Comparison of ENCODE assay signal across 8 cellular contexts in genomic region chr10:43607199-43607573, GRCh38. TPM values are rescaled to one million over a fixed set of nuclear protein-coding genes. Genes with fewer than 3 reads are reported as not detected.
A peak's percentile ranks its signal among the peaks of the same experiment; 100 is the strongest.
DNase-seq lines count a peak whose midpoint lies in the region; ATAC-seq and TF ChIP-seq lines count a peak whose summit lies in the region.

No MANE protein-coding gene starts in this region.

- 0 out of 2 replicates have a peak, but pooled peaks cover 8% of the 10 kb centered on the region for H3F3A ChIP-seq in SU-DHL-6 (ENCODE audit: insufficient read depth)

- no peak for ATAC-seq in gastrocnemius medialis

- H3K9me3 ChIP-seq in SU-DHL-6 (ENCODE audit: insufficient read depth, low read length) (no peaks in the 10 kb centered on the region), gastrocnemius medialis (no peaks in the 10 kb centered on the region)

- H2AFZ ChIP-seq in SU-DHL-6 (ENCODE audit: low read depth, low read length, severe bottlenecking): peak overlapping the region; percentile 98

- H3K4me3 ChIP-seq in GM12875 (ENCODE audit: low read depth, low read length) (peak overlapping the region; percentile 86), SU-DHL-6 (ENCODE audit: insufficient read depth, low read length, poor library complexity, severe bottlenecking) (peak overlapping the region; percentile 83), fibroblast of pulmonary artery (replicated peaks; ENCODE audit: low read depth, low read length) (peak overlapping the region; percentile 59), gastrocnemius medialis (peak overlapping the region; percentile 80 to 100 (median 83))

- no peak for TF ChIP-seq POLR2A in gastrocnemius medialis (IDR thresholded peaks at IDR 0.05)

- H3K9ac ChIP-seq in SU-DHL-6 (ENCODE audit: low read length): peak overlapping the region; percentile 69

- in situ Hi-C loops in gastrocnemius medialis (cut with MboI; ENCODE audit: low sequenced_read_pairs in 4 of 4): no loop called here

- H4K20me1 ChIP-seq in SU-DHL-6 (ENCODE audit: low read depth, low read length): no peaks in the 10 kb centered on the region

- H3K36me3 ChIP-seq in SU-DHL-6 (ENCODE audit: low read length): peaks cover 20% of the 10 kb centered on the region
- H3K36me3 ChIP-seq in gastrocnemius medialis: peaks cover under 1 to 35% of the 10 kb centered on the region in 2 donors

- intact Hi-C loops in gastrocnemius medialis (cut with DNase I; ENCODE audit: low total_unique reads): loop anchor here (2.0 kb wide), 1 partner anchor 42 kb away; the partner anchor contains the start of gene ZNF32

- peak overlapping the region; percentile 70 for H3K4me2 ChIP-seq in SU-DHL-6 (ENCODE audit: low read depth, low read length, poor library complexity, severe bottlenecking)

- H3K27ac ChIP-seq in SU-DHL-6 (ENCODE audit: low read depth, low read length): no peak overlapping the region
- peak overlapping the region in 1 of 4 donors; percentile 75 for H3K27ac ChIP-seq in gastrocnemius medialis

- no peaks in the 10 kb centered on the region for H3K79me2 ChIP-seq in SU-DHL-6 (ENCODE audit: insufficient read depth, low read length)

- TF ChIP-seq CTCF in GM12875 (IDR thresholded peaks at IDR 0.05; ENCODE audit: borderline replicate concordance, insufficient read depth, low read depth, low read length) (no peak), SU-DHL-6 (IDR thresholded peaks at IDR 0.05; ENCODE audit: insufficient read depth, low read length, poor library complexity, severe bottlenecking) (no peak), fibroblast of pulmonary artery (IDR thresholded peaks at IDR 0.05; ENCODE audit: low read length, missing control alignments) (no peak), gastrocnemius medialis (IDR thresholded peaks at IDR 0.05 in 4 of 5, conservative IDR thresholded peaks at IDR 0.05 in 1 of 5) (no peak)

- H3K4me1 ChIP-seq in gastrocnemius medialis: peaks cover 9 to 10% of the 10 kb centered on the region in 2 donors

- no peaks in the 10 kb centered on the region for H3K9me2 ChIP-seq in SU-DHL-6 (replicated peaks; ENCODE audit: insufficient read depth, low read length)

- DNase-seq in fibroblast of pulmonary artery (ENCODE audit: low read depth) (no peak), gastrocnemius medialis (no peak), NCI-H82 treated with DMSO at 0.1 percent for 48 hours (lab: John Stamatoyannopoulos, UW; ENCODE audit: unreplicated experiment) (no peak), NCI-H1436 treated with DMSO at 0.1 percent for 48 hours (lab: John Stamatoyannopoulos, UW) (no peak), Kasumi-1 (lab: John Stamatoyannopoulos, UW) (no peak), medulla oblongata (ENCODE audit: extremely low spot score) (no peak)

- no peaks in the 10 kb centered on the region for H3K27me3 ChIP-seq in SU-DHL-6 (ENCODE audit: low read length)
- no peaks in the 10 kb centered on the region for H3K27me3 ChIP-seq in gastrocnemius medialis

RNA-seq across cellular contexts. Expression of gene ZNF485, which starts 0.9 kb away (rescaled TPM):
- total RNA-seq in gastrocnemius medialis: 1 to 10 TPM; 2.6 to 3.7 (median 2.9) TPM

RNA-seq across cellular contexts. Expression of gene ZNF239, which starts 32.8 kb away (rescaled TPM):
- 1 to 10 TPM; 2.0 to 4.3 (median 3.2) TPM for total RNA-seq in gastrocnemius medialis

RNA-seq across cellular contexts. Expression of gene ZNF32, which starts 41.5 kb away (rescaled TPM):
- 10 to 100 TPM; 38.1 to 65.5 (median 61.5) TPM for total RNA-seq in gastrocnemius medialis
